In genomic region chr7:116211913-116212596, GRCh38 we compare ENCODE assay signal across 1 cellular context.
TF ChIP-seq lines count a peak whose summit lies in the region.

No MANE protein-coding gene starts in this region.

TF ChIP-seq in K562, 482 proteins besides CTCF, POLR2A, EP300 and RAD21 (continued from another document and continues in another):
- TF ChIP-seq ZMIZ1 (IDR thresholded peaks at IDR 0.05; ENCODE audit: low read depth in 2 of 2, low read length in 2 of 2), result peak in 1 of 2 experiments; percentile 66; a peak in 1 of 4 replicates
- no peak for TF ChIP-seq ZNF77 (CRISPR knock-in tag; IDR thresholded peaks at IDR 0.05)
- TF ChIP-seq HIVEP1 (CRISPR knock-in tag; IDR thresholded peaks at IDR 0.05), result no peak
- no peak for TF ChIP-seq ZNF695 (CRISPR knock-in tag; IDR thresholded peaks at IDR 0.05)
- TF ChIP-seq ATF4 (CRISPR knock-in tag; IDR thresholded peaks at IDR 0.05), result peak; percentile 87
- no peak for TF ChIP-seq HNRNPH1 (optimal IDR thresholded peaks at IDR 0.05; ENCODE audit: low read depth, low read length)
- no peak for TF ChIP-seq ZZZ3 (IDR thresholded peaks at IDR 0.05)
- TF ChIP-seq NFRKB (IDR thresholded peaks at IDR 0.05; ENCODE audit: low read depth), result peak; percentile 35
- TF ChIP-seq IRF2 (CRISPR knock-in tag; IDR thresholded peaks at IDR 0.05), result no peak
- peak; percentile 54; the same call in 1 of the 2 replicates for TF ChIP-seq ATF7 (IDR thresholded peaks at IDR 0.05)
- no peak for TF ChIP-seq NFIC (IDR thresholded peaks at IDR 0.05)
- peak; percentile 64 for TF ChIP-seq CHD1 (IDR thresholded peaks at IDR 0.05; ENCODE audit: low read length)
- no peak for TF ChIP-seq RBBP5 (IDR thresholded peaks at IDR 0.05; ENCODE audit: borderline replicate concordance, insufficient read depth, low read length, poor library complexity, severe bottlenecking)
- TF ChIP-seq MEF2D (tag; conservative IDR thresholded peaks at IDR 0.05; ENCODE audit: low read depth), result no peak
- TF ChIP-seq RBM22 (IDR thresholded peaks at IDR 0.05; ENCODE audit: low read depth, low read length, poor library complexity, severe bottlenecking), result no peak
- no peak for TF ChIP-seq MCM5 (IDR thresholded peaks at IDR 0.05; ENCODE audit: low read depth)
- TF ChIP-seq TRIM24 (IDR thresholded peaks at IDR 0.05), result peak; percentile 65 to 90; a peak in 3 of 4 replicates
- peak; percentile 37; the same call in 1 of the 2 replicates for TF ChIP-seq KLF16 (IDR thresholded peaks at IDR 0.05)
- no peak for TF ChIP-seq ARHGAP35 (IDR thresholded peaks at IDR 0.05; ENCODE audit: partially characterized antibody)
- no peak for TF ChIP-seq ZNF436 (CRISPR knock-in tag; IDR thresholded peaks at IDR 0.05)
- peak; percentile 87 for TF ChIP-seq SMARCA4 (IDR thresholded peaks at IDR 0.05)
- peak; percentile 86 for TF ChIP-seq ATF3 (IDR thresholded peaks at IDR 0.05)
- no peak for TF ChIP-seq ATF3 (CRISPR knock-in tag; conservative IDR thresholded peaks at IDR 0.05)
- no peak for TF ChIP-seq HOXB6 (CRISPR knock-in tag; IDR thresholded peaks at IDR 0.05; ENCODE audit: borderline replicate concordance)
- TF ChIP-seq HNRNPUL1 (IDR thresholded peaks at IDR 0.05; ENCODE audit: low read length), result no peak
- TF ChIP-seq CHD7 (IDR thresholded peaks at IDR 0.05; ENCODE audit: low read depth, low read length), result no peak
- TF ChIP-seq NBN (IDR thresholded peaks at IDR 0.05; ENCODE audit: low read depth), result 0 out of 2 replicates have a peak, but pooled peaks have one; percentile 67
- TF ChIP-seq MLLT1 (IDR thresholded peaks at IDR 0.05), result 0 out of 4 replicates have a peak, but pooled peaks have one; percentile 34 to 41
- TF ChIP-seq NCOA1 (IDR thresholded peaks at IDR 0.05; ENCODE audit: low read depth), result no peak
- no peak for TF ChIP-seq ZKSCAN8 (CRISPR knock-in tag; IDR thresholded peaks at IDR 0.05)
- TF ChIP-seq TAF9B (IDR thresholded peaks at IDR 0.05; ENCODE audit: partially characterized antibody), result peak; percentile 44
- TF ChIP-seq FOXP1 (CRISPR knock-in tag; IDR thresholded peaks at IDR 0.05), result no peak
- no peak for TF ChIP-seq ZNF282 (CRISPR knock-in tag; IDR thresholded peaks at IDR 0.05)
- no peak for TF ChIP-seq TOE1 (IDR thresholded peaks at IDR 0.05; ENCODE audit: borderline replicate concordance)
- no peak for TF ChIP-seq TOE1 (CRISPR knock-in tag; IDR thresholded peaks at IDR 0.05; ENCODE audit: borderline replicate concordance, low read depth)
- peak; percentile 78 for TF ChIP-seq TEAD4 (IDR thresholded peaks at IDR 0.05; ENCODE audit: low read length)
- TF ChIP-seq TEAD4 (CRISPR knock-in tag; IDR thresholded peaks at IDR 0.05; ENCODE audit: borderline replicate concordance), result no peak
- TF ChIP-seq ZNF431 (CRISPR knock-in tag; IDR thresholded peaks at IDR 0.05), result no peak
- TF ChIP-seq E4F1 (CRISPR knock-in tag; IDR thresholded peaks at IDR 0.05; ENCODE audit: borderline replicate concordance), result no peak
- no peak for TF ChIP-seq MTA1 (IDR thresholded peaks at IDR 0.05; ENCODE audit: borderline replicate concordance)
- TF ChIP-seq CTCFL (IDR thresholded peaks at IDR 0.05; ENCODE audit: borderline replicate concordance, insufficient read depth, low read depth, low read length, poor library complexity, severe bottlenecking), result no peak
- no peak for TF ChIP-seq ZNF41 (CRISPR knock-in tag; conservative IDR thresholded peaks at IDR 0.05)
